ENCODE assay signal across 1 cellular context in the genomic region with DNA sequence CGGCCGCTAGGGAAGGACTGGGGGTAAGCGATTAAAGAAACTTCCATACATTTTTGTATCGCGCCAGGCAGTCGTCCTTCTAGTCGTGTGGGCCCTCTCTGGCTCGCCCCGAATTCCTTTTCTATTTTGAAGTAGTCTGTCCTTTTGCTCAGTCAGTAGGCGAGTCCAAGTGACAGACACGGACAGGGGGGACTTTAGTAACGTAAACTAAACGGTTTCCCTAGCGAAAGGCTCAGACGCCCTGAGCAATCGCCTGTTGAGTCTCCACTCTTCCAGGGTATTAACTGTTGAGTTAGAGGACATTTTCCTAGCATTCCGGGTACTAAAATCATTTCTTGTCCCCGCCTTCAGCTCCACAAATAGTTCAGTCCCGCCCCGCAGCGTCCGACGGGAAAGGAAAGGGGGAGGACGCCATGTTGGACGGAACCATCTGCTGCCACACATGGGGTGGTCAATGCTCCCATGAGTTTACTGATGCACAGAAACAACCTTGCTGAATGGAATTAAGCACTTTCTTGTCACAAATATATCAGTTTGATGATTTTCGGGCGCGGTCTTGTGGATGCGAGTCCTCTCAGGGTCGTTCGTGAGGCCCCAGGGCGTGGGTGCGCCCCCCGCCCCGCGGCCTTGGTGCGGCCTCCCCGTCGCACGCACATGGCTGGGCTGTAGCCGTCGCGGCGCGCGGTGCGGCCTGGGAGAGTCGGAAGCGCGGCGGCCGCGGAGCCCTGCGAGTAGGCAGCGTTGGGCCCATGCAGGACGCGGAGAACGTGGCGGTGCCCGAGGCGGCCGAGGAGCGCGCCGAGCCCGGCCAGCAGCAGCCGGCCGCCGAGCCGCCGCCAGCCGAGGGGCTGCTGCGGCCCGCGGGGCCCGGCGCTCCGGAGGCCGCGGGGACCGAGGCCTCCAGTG.
TF ChIP-seq lines count a peak whose summit lies in the region.

A gene (plus strand): TSS at position 655 of the 906 bp plus-strand sequence. CDS start 95 bp downstream, at position 750.

TF ChIP-seq in A549, 52 proteins besides CTCF, POLR2A, EP300 and RAD21 (continued from another document):
- TF ChIP-seq, protein P1, sequence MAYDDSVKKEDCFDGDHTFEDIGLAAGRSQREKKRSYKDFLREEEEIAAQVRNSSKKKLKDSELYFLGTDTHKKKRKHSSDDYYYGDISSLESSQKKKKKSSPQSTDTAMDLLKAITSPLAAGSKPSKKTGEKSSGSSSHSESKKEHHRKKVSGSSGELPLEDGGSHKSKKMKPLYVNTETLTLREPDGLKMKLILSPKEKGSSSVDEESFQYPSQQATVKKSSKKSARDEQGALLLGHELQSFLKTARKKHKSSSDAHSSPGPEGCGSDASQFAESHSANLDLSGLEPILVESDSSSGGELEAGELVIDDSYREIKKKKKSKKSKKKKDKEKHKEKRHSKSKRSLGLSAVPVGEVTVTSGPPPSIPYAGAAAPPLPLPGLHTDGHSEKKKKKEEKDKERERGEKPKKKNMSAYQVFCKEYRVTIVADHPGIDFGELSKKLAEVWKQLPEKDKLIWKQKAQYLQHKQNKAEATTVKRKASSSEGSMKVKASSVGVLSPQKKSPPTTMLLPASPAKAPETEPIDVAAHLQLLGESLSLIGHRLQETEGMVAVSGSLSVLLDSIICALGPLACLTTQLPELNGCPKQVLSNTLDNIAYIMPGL (CRISPR knock-in tag; IDR thresholded peaks at IDR 0.05; ENCODE audit: borderline replicate concordance), result peak; percentile 30; the same call in 1 of the 2 replicates
- no peak for TF ChIP-seq CEBPB (IDR thresholded peaks at IDR 0.05)
- TF ChIP-seq, protein P2, sequence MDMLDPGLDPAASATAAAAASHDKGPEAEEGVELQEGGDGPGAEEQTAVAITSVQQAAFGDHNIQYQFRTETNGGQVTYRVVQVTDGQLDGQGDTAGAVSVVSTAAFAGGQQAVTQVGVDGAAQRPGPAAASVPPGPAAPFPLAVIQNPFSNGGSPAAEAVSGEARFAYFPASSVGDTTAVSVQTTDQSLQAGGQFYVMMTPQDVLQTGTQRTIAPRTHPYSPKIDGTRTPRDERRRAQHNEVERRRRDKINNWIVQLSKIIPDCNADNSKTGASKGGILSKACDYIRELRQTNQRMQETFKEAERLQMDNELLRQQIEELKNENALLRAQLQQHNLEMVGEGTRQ (IDR thresholded peaks at IDR 0.05), result no peak
- peak; percentile 71 to 86; a peak in 3 of 5 replicates for TF ChIP-seq JUN (IDR thresholded peaks at IDR 0.05)
- no peak for TF ChIP-seq NFE2L2 (conservative IDR thresholded peaks at IDR 0.05; ENCODE audit: low read length)
- TF ChIP-seq HOXB13 (CRISPR knock-in tag; IDR thresholded peaks at IDR 0.05; ENCODE audit: low read depth), result no peak
